In the genomic region with DNA sequence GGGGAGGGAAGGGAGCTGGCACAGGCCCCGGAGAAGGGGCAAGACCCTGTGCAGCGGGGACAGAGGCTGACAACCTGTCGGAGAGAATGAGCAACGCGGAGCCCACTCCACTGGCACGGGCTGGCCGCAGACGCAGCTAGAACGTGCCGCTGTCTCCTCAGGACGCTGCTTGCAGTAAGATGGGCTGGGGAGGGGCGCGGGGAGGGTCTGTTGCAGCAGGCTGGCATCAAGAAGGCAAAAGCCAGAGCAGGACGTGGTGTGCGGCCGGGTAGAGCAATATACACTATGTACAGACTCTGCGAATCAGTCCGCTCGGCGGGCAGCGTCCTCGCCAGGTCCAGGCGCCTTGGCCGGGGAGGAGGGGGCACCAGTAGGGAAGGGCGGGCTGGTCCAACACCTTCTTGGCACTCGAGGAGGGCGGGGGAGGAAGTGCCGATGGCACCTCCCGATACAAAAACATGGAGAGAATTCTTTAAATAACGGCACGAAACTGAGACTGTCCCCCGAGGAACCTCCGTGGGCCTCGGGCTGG, we compare ENCODE assay signal across 17 cellular contexts. TPM values are rescaled to one million over a fixed set of nuclear protein-coding genes. Genes with fewer than 3 reads are reported as not detected.
DNase-seq lines count a peak whose midpoint lies in the region; ATAC-seq and TF ChIP-seq lines count a peak whose summit lies in the region.
"Had no signal": no experiment of that assay in that cellular context is flagged by ENCODE, and none has a peak within 500 bp of the region (broad histone marks: within the 10 kb centered on the region; RNA-seq: fewer than 3 reads in every experiment).

No MANE protein-coding gene starts in this region.

- TF ChIP-seq CTCF in right atrium auricular region (IDR thresholded peaks at IDR 0.05) (no peak), RWPE1 (conservative IDR thresholded peaks at IDR 0.05; ENCODE audit: low read depth) (no peak), MCF 10A (IDR thresholded peaks at IDR 0.05; ENCODE audit: unreplicated experiment) (no peak)

- peaks cover 55% of the 10 kb centered on the region for H3K36me3 Mint-ChIP-seq in effector memory CD8-positive, alpha-beta T cell (ENCODE audit: insufficient read depth)
- H3K36me3 Mint-ChIP-seq in stimulated activated effector memory CD8-positive, alpha-beta T cell treated with anti-CD3 and anti-CD28 coated beads, Interleukin-12 subunit alpha, Interleukin-12 subunit beta, amount 100 ng/mL, for 72 hours: peaks cover 92% of the 10 kb centered on the region
- H3K36me3 Mint-ChIP-seq in MCF 10A (ENCODE audit: insufficient read depth, unreplicated experiment): peaks cover 60% of the 10 kb centered on the region

- intact Hi-C loops in Right ventricle myocardium superior (cut with DNase I) (no loop called here), MCF 10A (cut with micrococcal nuclease) (no loop called here)

- DNase-seq in Right ventricle myocardium superior: peak; percentile 38
- no peak for DNase-seq in right atrium auricular region (ENCODE audit: low spot score)
- no peak for DNase-seq in RWPE1 (ENCODE audit: low spot score)
- no peak for DNase-seq in effector memory CD8-positive, alpha-beta T cell
- DNase-seq in stimulated activated effector memory CD8-positive, alpha-beta T cell treated with anti-CD3 and anti-CD28 coated beads, Interleukin-12 subunit alpha, Interleukin-12 subunit beta, amount 100 ng/mL, for 72 hours (ENCODE audit: low spot score in 2 of 2): no peak
- no peak for DNase-seq in MCF 10A (ENCODE audit: unreplicated experiment)
- DNase-seq: ACHN, AML-193, COR-L47, GF-D8, KG1, NCI-H1436 treated with DMSO at 0.1 percent for 48 hours, NCI-H2081, SHP77 had no signal

- POLR2A ChIA-PET in RWPE1 (lab: Yijun Ruan, JAX; ENCODE audit: low non-redundant PET): no interaction called here
- POLR2A ChIA-PET in MCF 10A (lab: Yijun Ruan, JAX): interaction anchor here (0.7 to 1.2 kb wide), 3 partner anchors 68 to 224 kb away, joined by 3 read pairs; no protein-coding TSS in a partner anchor

- no peaks in the 10 kb centered on the region for H3K27me3 ChIP-seq in right atrium auricular region

- H3K4me3 Mint-ChIP-seq in effector memory CD8-positive, alpha-beta T cell: no peak overlapping the region
- no peak overlapping the region for H3K4me3 Mint-ChIP-seq in stimulated activated effector memory CD8-positive, alpha-beta T cell treated with anti-CD3 and anti-CD28 coated beads, Interleukin-12 subunit alpha, Interleukin-12 subunit beta, amount 100 ng/mL, for 72 hours
- H3K4me3 Mint-ChIP-seq in MCF 10A (ENCODE audit: unreplicated experiment): no peak overlapping the region
- H3K4me3 Mint-ChIP-seq: CD14-positive monocyte had no signal

- CTCF ChIA-PET in RWPE1 (lab: Yijun Ruan, JAX) (no interaction called here), MCF 10A (lab: Yijun Ruan, JAX) (no interaction called here)

- no peaks in the 10 kb centered on the region for H3K27me3 Mint-ChIP-seq in effector memory CD8-positive, alpha-beta T cell
- no peaks in the 10 kb centered on the region for H3K27me3 Mint-ChIP-seq in MCF 10A (ENCODE audit: insufficient read depth, unreplicated experiment)

- H3K27ac Mint-ChIP-seq in effector memory CD8-positive, alpha-beta T cell: peak overlapping the region; percentile 65 to 74
- peak overlapping the region; percentile 26 for H3K27ac Mint-ChIP-seq in stimulated activated effector memory CD8-positive, alpha-beta T cell treated with anti-CD3 and anti-CD28 coated beads, Interleukin-12 subunit alpha, Interleukin-12 subunit beta, amount 100 ng/mL, for 72 hours
- no peak overlapping the region for H3K27ac Mint-ChIP-seq in MCF 10A (ENCODE audit: low read depth, unreplicated experiment)

- ATAC-seq in Right ventricle myocardium superior (ENCODE audit: poor library complexity) (no peak), SK-N-SH treated with all-trans-retinoic acid at 6 μM for 48 hours (no peak)
- ATAC-seq in effector memory CD8-positive, alpha-beta T cell (replicated peaks): no peak
- no peak for ATAC-seq in stimulated activated effector memory CD8-positive, alpha-beta T cell treated with anti-CD3 and anti-CD28 coated beads, Interleukin-12 subunit alpha, Interleukin-12 subunit beta, amount 100 ng/mL, for 72 hours
- ATAC-seq: Panc1 had no signal

- H3K9me3 ChIP-seq in right atrium auricular region: no peaks in the 10 kb centered on the region

- H3K36me3 ChIP-seq in right atrium auricular region: peaks cover 26% of the 10 kb centered on the region

- BruUV-seq in MCF 10A (replicated peaks; lab: Mats Ljungman, UMichigan): no TSS peak

- H3K4me1 Mint-ChIP-seq in effector memory CD8-positive, alpha-beta T cell (ENCODE audit: low read depth in 2 of 2): peaks cover 14 to 16% of the 10 kb centered on the region in 2 donors
- H3K4me1 Mint-ChIP-seq in stimulated activated effector memory CD8-positive, alpha-beta T cell treated with anti-CD3 and anti-CD28 coated beads, Interleukin-12 subunit alpha, Interleukin-12 subunit beta, amount 100 ng/mL, for 72 hours: peaks cover 21% of the 10 kb centered on the region
- H3K4me1 Mint-ChIP-seq in MCF 10A (ENCODE audit: insufficient read depth, unreplicated experiment): no peaks in the 10 kb centered on the region

- no peak overlapping the region for H3K27ac ChIP-seq in right atrium auricular region
- peak overlapping the region; percentile 43 for H3K27ac ChIP-seq in RWPE1

- peaks cover 0 to 19% of the 10 kb centered on the region in 2 donors for H3K4me1 ChIP-seq in right atrium auricular region

- no peak overlapping the region for H3K4me3 ChIP-seq in right atrium auricular region

- no peaks in the 10 kb centered on the region for H3K9me3 Mint-ChIP-seq in effector memory CD8-positive, alpha-beta T cell
- no peaks in the 10 kb centered on the region for H3K9me3 Mint-ChIP-seq in stimulated activated effector memory CD8-positive, alpha-beta T cell treated with anti-CD3 and anti-CD28 coated beads, Interleukin-12 subunit alpha, Interleukin-12 subunit beta, amount 100 ng/mL, for 72 hours
- no peaks in the 10 kb centered on the region for H3K9me3 Mint-ChIP-seq in MCF 10A (ENCODE audit: unreplicated experiment)
- H3K9me3 Mint-ChIP-seq: CD14-positive monocyte had no signal

TF ChIP-seq in SK-N-SH treated with all-trans-retinoic acid at 6 μM for 48 hours, 23 proteins besides CTCF, POLR2A, EP300 and RAD21:
- TF ChIP-seq ZFP30 (CRISPR knock-in tag; IDR thresholded peaks at IDR 0.05): no peak
- no peak for TF ChIP-seq ZNF8 (CRISPR knock-in tag; IDR thresholded peaks at IDR 0.05)
- no peak for TF ChIP-seq TCF4 (CRISPR knock-in tag; IDR thresholded peaks at IDR 0.05; ENCODE audit: borderline replicate concordance)
- TF ChIP-seq ISL1 (CRISPR knock-in tag; IDR thresholded peaks at IDR 0.05): no peak
- no peak for TF ChIP-seq BACH2 (CRISPR knock-in tag; IDR thresholded peaks at IDR 0.05; ENCODE audit: borderline replicate concordance)
- no peak for TF ChIP-seq RARB (CRISPR knock-in tag; IDR thresholded peaks at IDR 0.05)
- no peak for TF ChIP-seq ARNTL (CRISPR knock-in tag; IDR thresholded peaks at IDR 0.05; ENCODE audit: borderline replicate concordance, low read depth)
- TF ChIP-seq SNAI2 (CRISPR knock-in tag; IDR thresholded peaks at IDR 0.05): no peak
- TF ChIP-seq, protein P1, sequence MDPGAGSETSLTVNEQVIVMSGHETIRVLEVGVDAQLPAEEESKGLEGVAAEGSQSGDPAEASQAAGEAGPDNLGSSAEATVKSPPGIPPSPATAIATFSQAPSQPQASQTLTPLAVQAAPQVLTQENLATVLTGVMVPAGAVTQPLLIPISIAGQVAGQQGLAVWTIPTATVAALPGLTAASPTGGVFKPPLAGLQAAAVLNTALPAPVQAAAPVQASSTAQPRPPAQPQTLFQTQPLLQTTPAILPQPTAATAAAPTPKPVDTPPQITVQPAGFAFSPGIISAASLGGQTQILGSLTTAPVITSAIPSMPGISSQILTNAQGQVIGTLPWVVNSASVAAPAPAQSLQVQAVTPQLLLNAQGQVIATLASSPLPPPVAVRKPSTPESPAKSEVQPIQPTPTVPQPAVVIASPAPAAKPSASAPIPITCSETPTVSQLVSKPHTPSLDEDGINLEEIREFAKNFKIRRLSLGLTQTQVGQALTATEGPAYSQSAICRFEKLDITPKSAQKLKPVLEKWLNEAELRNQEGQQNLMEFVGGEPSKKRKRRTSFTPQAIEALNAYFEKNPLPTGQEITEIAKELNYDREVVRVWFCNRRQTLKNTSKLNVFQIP (CRISPR knock-in tag; IDR thresholded peaks at IDR 0.05; ENCODE audit: borderline replicate concordance, low read depth): no peak

RNA-seq across cellular contexts. Expression of a gene that starts 19.8 kb away (rescaled TPM):
- total RNA-seq in Right ventricle myocardium superior: 23.6 TPM
- total RNA-seq in right atrium auricular region: 10 to 100 TPM; 13.4 to 17.6 TPM
- 54.4 and 57.8 TPM in 2 replicates for total RNA-seq in MCF 10A (2022)
